Comparison of ENCODE assay signal across 8 cellular contexts in the genomic region with DNA sequence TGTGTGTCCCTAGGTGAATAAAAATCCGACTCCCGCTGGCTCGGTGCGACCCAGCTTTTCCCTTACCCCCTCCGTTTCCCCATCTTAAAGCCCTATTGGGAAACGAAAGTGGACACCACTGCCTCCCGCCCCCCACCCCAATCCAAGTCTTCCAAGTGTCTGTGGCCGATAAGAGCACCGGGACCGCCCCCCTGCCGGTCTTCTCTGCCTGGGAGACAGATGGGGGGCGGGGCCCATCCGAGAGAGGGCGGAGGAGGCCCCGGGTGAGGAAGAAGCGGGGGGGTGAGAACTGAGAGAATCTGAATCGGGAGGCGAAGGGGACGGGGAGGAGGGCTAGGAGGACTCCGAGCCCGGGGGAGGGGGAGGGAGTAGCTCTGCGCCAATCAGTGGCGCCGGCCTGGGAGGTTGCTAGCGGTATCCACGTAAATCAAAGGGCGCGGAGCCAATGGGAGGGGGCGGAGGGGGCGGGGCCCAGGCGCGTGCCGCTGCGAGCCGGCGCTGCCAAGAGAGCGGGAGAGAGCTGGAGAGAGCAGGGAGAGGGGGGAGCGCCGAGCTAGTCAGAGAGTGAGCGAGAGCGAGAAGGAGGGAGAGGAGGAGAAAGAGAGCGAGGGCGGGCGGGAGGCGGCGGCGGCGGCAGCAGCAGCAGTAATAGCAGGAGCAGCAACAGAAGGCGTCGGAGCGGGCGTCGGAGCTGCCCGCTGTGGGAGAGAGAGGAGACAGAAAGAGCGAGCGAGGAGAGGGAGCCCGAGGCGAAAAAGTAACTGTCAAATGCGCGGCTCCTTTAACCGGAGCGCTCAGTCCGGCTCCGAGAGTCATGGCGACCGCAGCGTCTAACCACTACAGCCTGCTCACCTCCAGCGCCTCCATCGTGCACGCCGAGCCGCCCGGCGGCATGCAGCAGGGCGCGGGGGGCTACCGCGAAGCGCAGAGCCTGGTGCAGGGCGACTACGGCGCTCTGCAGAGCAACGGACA. TPM values are rescaled to one million over a fixed set of nuclear protein-coding genes. Genes with fewer than 3 reads are reported as not detected.
DNase-seq lines count a peak whose midpoint lies in the region; ATAC-seq, FAIRE-seq and TF ChIP-seq lines count a peak whose summit lies in the region.

POU3F2 (plus strand) TSS at position 515 of the 972 bp plus-strand sequence; CDS start at position 815, 300 bp downstream.

- peaks cover 15% of the 10 kb centered on the region for H3K36me3 Mint-ChIP-seq in activated T-helper 17 cell treated with anti-CD3 and anti-CD28 coated beads, Interleukin-2, amount 50 U/mL, for 72 hours (ENCODE audit: low read depth)
- no peaks in the 10 kb centered on the region for H3K36me3 Mint-ChIP-seq in nephron (ENCODE audit: low read depth)

- H3K9ac ChIP-seq in stomach smooth muscle (ENCODE audit: low read length in 2 of 2), result peak within 1 kb of the TSS in 1 of 2 donors; percentile 29

- H3K9me3 Mint-ChIP-seq in activated T-helper 17 cell treated with anti-CD3 and anti-CD28 coated beads, Interleukin-2, amount 50 U/mL, for 72 hours, result no peaks in the 10 kb centered on the region
- H3K9me3 Mint-ChIP-seq in nephron, result no peaks in the 10 kb centered on the region

- FAIRE-seq in HTR-8/SVneo (lab: Jason Lieb, UNC), result peak; percentile 73

- peaks cover 63 to 77% of the 10 kb centered on the region in 2 donors for H3K27me3 ChIP-seq in stomach smooth muscle (ENCODE audit: control insufficient read depth in 1 of 2, insufficient read depth in 2 of 2, low read length in 2 of 2)

- DNase-seq in COR-L47 (lab: John Stamatoyannopoulos, UW) (peak; percentile 98), HTR-8/SVneo (ENCODE audit: insufficient read length, low spot score) (peak; percentile 81), NOMO-1 treated with dmso at 0.1 percent for 144 hours (lab: John Stamatoyannopoulos, UW; ENCODE audit: unreplicated experiment) (peak; percentile 7), fibroblast of pulmonary artery (ENCODE audit: low read depth) (peak; percentile 80)

- no peaks in the 10 kb centered on the region for H3K36me3 ChIP-seq in stomach smooth muscle (ENCODE audit: control insufficient read depth in 2 of 2, insufficient read depth in 2 of 2, low read length in 2 of 2)

- peak within 1 kb of the TSS; percentile 89 for H3K4me3 Mint-ChIP-seq in activated T-helper 17 cell treated with anti-CD3 and anti-CD28 coated beads, Interleukin-2, amount 50 U/mL, for 72 hours
- peak within 1 kb of the TSS; percentile 84 to 91 (median 87) for H3K4me3 Mint-ChIP-seq in nephron

- H3K27me3 Mint-ChIP-seq in activated T-helper 17 cell treated with anti-CD3 and anti-CD28 coated beads, Interleukin-2, amount 50 U/mL, for 72 hours, result peaks cover 74% of the 10 kb centered on the region
- H3K27me3 Mint-ChIP-seq in nephron (ENCODE audit: low read depth), result peaks cover 95% of the 10 kb centered on the region

- H3K27ac Mint-ChIP-seq in activated T-helper 17 cell treated with anti-CD3 and anti-CD28 coated beads, Interleukin-2, amount 50 U/mL, for 72 hours, result no peak within 1 kb of the TSS
- peak within 1 kb of the TSS in 1 of 3 experiments; percentile 62 for H3K27ac Mint-ChIP-seq in nephron

- peaks cover 11% of the 10 kb centered on the region for H3K4me1 Mint-ChIP-seq in activated T-helper 17 cell treated with anti-CD3 and anti-CD28 coated beads, Interleukin-2, amount 50 U/mL, for 72 hours
- peaks cover 37% of the 10 kb centered on the region for H3K4me1 Mint-ChIP-seq in nephron

- H3K4me3 ChIP-seq in fibroblast of pulmonary artery (replicated peaks; ENCODE audit: low read depth, low read length), result peak within 1 kb of the TSS; percentile 50
- H3K4me3 ChIP-seq in stomach smooth muscle (ENCODE audit: low read length in 2 of 2), result peak within 1 kb of the TSS; percentile 52 to 79

- peaks cover 40% of the 10 kb centered on the region for H3K4me1 ChIP-seq in stomach smooth muscle (ENCODE audit: control insufficient read depth, insufficient read depth, low read length)

- H3K27ac ChIP-seq in stomach smooth muscle (ENCODE audit: low read length), result no peak within 1 kb of the TSS

- no peaks in the 10 kb centered on the region for H3K9me3 ChIP-seq in stomach smooth muscle (ENCODE audit: control insufficient read depth in 2 of 2, low read length in 2 of 2)

- peak; percentile 68 for ATAC-seq in GM21447 (IDR thresholded peaks at IDR 0.05; ENCODE audit: unreplicated experiment)
- ATAC-seq in activated T-helper 17 cell treated with anti-CD3 and anti-CD28 coated beads, Interleukin-2, amount 50 U/mL, for 72 hours (replicated peaks), result peak; percentile 81

- TF ChIP-seq CTCF in fibroblast of pulmonary artery (IDR thresholded peaks at IDR 0.05; ENCODE audit: low read length, missing control alignments) (no peak), nephron (IDR thresholded peaks at IDR 0.05; ENCODE audit: unreplicated experiment in 3 of 3) (no peak)

RNA-seq across cellular contexts. Expression of gene POU3F2, which starts in this region (rescaled TPM):
- total RNA-seq in activated T-helper 17 cell treated with anti-CD3 and anti-CD28 coated beads, Interleukin-2, amount 50 U/mL, for 72 hours, result not detected

Comparison
In these comparisons a context has a peak if more than half of its experiments do, and no peak if none do; other contexts are left out.
1. Peak in ATAC-seq in activated T-helper 17 cell treated with anti-CD3 and anti-CD28 coated beads, Interleukin-2, amount 50 U/mL, for 72 hours; RNA of the gene not detected or under 1 TPM.
2. DNase-seq: peak in every context shown above with its lines; median percentile 98 in COR-L47; 81 in HTR-8/SVneo; 80 in fibroblast of pulmonary artery; 7 in NOMO-1 treated with dmso at 0.1 percent for 144 hours.